In the genomic region with DNA sequence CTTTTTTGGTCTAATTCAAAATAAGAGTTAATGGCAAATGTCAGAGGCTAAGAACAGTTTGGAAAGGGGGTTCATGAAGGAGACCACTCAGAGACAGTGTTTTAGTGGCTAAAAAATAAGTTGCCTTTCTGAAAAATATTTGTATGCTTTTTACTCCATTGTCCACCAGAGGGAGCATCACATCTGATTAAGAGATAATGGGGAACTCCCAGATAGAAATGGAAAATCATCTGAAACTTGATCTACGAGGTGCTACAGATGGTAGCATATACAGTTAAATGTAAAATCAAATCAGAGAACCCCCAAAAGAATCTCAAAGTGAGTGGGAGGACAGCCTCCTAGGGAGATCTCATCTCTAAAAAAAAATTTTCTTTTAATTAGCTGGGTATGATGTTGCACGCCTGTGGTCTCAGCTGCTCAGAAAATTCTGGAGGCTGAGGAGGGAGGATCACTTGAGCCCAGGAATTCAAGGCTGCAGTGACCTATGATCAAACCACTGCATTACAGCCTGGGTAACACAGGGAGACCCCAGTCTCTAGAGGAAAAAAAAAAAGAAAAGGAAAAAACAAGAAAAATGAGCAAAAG, we compare ENCODE assay signal across 1 cellular context.
A peak's percentile ranks its signal among the peaks of the same experiment; 100 is the strongest.
TF ChIP-seq lines count a peak whose summit lies in the region.

No MANE protein-coding gene starts in this region.

TF ChIP-seq in GM12878, 131 proteins besides CTCF, POLR2A, EP300 and RAD21 (continued from another document):
- TF ChIP-seq, protein P1, sequence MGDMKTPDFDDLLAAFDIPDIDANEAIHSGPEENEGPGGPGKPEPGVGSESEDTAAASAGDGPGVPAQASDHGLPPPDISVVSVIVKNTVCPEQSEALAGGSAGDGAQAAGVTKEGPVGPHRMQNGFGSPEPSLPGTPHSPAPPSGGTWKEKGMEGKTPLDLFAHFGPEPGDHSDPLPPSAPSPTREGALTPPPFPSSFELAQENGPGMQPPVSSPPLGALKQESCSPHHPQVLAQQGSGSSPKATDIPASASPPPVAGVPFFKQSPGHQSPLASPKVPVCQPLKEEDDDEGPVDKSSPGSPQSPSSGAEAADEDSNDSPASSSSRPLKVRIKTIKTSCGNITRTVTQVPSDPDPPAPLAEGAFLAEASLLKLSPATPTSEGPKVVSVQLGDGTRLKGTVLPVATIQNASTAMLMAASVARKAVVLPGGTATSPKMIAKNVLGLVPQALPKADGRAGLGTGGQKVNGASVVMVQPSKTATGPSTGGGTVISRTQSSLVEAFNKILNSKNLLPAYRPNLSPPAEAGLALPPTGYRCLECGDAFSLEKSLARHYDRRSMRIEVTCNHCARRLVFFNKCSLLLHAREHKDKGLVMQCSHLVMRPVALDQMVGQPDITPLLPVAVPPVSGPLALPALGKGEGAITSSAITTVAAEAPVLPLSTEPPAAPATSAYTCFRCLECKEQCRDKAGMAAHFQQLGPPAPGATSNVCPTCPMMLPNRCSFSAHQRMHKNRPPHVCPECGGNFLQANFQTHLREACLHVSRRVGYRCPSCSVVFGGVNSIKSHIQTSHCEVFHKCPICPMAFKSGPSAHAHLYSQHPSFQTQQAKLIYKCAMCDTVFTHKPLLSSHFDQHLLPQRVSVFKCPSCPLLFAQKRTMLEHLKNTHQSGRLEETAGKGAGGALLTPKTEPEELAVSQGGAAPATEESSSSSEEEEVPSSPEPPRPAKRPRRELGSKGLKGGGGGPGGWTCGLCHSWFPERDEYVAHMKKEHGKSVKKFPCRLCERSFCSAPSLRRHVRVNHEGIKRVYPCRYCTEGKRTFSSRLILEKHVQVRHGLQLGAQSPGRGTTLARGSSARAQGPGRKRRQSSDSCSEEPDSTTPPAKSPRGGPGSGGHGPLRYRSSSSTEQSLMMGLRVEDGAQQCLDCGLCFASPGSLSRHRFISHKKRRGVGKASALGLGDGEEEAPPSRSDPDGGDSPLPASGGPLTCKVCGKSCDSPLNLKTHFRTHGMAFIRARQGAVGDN (IDR thresholded peaks at IDR 0.05), result no peak
- no peak for TF ChIP-seq TARDBP (IDR thresholded peaks at IDR 0.05; ENCODE audit: borderline replicate concordance)
- TF ChIP-seq, protein P2, sequence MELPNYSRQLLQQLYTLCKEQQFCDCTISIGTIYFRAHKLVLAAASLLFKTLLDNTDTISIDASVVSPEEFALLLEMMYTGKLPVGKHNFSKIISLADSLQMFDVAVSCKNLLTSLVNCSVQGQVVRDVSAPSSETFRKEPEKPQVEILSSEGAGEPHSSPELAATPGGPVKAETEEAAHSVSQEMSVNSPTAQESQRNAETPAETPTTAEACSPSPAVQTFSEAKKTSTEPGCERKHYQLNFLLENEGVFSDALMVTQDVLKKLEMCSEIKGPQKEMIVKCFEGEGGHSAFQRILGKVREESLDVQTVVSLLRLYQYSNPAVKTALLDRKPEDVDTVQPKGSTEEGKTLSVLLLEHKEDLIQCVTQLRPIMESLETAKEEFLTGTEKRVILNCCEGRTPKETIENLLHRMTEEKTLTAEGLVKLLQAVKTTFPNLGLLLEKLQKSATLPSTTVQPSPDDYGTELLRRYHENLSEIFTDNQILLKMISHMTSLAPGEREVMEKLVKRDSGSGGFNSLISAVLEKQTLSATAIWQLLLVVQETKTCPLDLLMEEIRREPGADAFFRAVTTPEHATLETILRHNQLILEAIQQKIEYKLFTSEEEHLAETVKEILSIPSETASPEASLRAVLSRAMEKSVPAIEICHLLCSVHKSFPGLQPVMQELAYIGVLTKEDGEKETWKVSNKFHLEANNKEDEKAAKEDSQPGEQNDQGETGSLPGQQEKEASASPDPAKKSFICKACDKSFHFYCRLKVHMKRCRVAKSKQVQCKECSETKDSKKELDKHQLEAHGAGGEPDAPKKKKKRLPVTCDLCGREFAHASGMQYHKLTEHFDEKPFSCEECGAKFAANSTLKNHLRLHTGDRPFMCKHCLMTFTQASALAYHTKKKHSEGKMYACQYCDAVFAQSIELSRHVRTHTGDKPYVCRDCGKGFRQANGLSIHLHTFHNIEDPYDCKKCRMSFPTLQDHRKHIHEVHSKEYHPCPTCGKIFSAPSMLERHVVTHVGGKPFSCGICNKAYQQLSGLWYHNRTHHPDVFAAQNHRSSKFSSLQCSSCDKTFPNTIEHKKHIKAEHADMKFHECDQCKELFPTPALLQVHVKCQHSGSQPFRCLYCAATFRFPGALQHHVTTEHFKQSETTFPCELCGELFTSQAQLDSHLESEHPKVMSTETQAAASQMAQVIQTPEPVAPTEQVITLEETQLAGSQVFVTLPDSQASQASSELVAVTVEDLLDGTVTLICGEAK (IDR thresholded peaks at IDR 0.05; ENCODE audit: borderline replicate concordance), result no peak
- TF ChIP-seq FOXM1 (IDR thresholded peaks at IDR 0.05; ENCODE audit: low read depth, low read length), result peak; percentile 38; the same call in 1 of the 2 replicates
